In genomic region chr9:98379572-98379971, GRCh38 we compare ENCODE assay signal across 2 cellular contexts.
TF ChIP-seq lines count a peak whose summit lies in the region.

No MANE protein-coding gene starts in this region.

TF ChIP-seq in SK-N-SH, 30 proteins besides CTCF, POLR2A, EP300 and RAD21 (continued from another document):
- TF ChIP-seq ZBTB33 (IDR thresholded peaks at IDR 0.05; ENCODE audit: borderline replicate concordance, low read depth) (no peak), FOXJ3 (CRISPR knock-in tag; IDR thresholded peaks at IDR 0.05) (no peak), SIN3A (IDR thresholded peaks at IDR 0.05; ENCODE audit: borderline replicate concordance, low read depth, low read length) (no peak), FOXM1 (IDR thresholded peaks at IDR 0.05; ENCODE audit: low read depth) (no peak), MEF2A (IDR thresholded peaks at IDR 0.05; ENCODE audit: borderline replicate concordance, low read depth) (no peak)

TF ChIP-seq in SK-N-SH treated with all-trans-retinoic acid at 6 μM for 48 hours, 23 proteins besides CTCF, POLR2A, EP300 and RAD21 (continued from another document):
- no peak for TF ChIP-seq CSRNP3 (CRISPR knock-in tag; IDR thresholded peaks at IDR 0.05)
- TF ChIP-seq ISL1 (CRISPR knock-in tag; IDR thresholded peaks at IDR 0.05): no peak
- TF ChIP-seq ZNF565 (CRISPR knock-in tag; conservative IDR thresholded peaks at IDR 0.05; ENCODE audit: low read depth): no peak
- no peak for TF ChIP-seq CSDC2 (CRISPR knock-in tag; IDR thresholded peaks at IDR 0.05)
- TF ChIP-seq OSR1 (CRISPR knock-in tag; IDR thresholded peaks at IDR 0.05): no peak
